8 cellular contexts compared by ENCODE assay signal in genomic region chr1:40774266-40774998, GRCh38. TPM values are rescaled to one million over a fixed set of nuclear protein-coding genes. Genes with fewer than 3 reads are reported as not detected.
DNase-seq lines count a peak whose midpoint lies in the region; ATAC-seq and TF ChIP-seq lines count a peak whose summit lies in the region.

No MANE protein-coding gene starts in this region.

- H3K36me3 ChIP-seq in hepatocyte (replicated peaks; ENCODE audit: insufficient read depth, low read depth) = no peaks in the 10 kb centered on the region

- intact Hi-C loops in activated naive CD4-positive, alpha-beta T cell treated with anti-CD3 and anti-CD28 coated beads for 36 hours (cut with micrococcal nuclease) = loop anchor here (1.0 to 5.0 kb wide), 4 partner anchors 66 to 178 kb away; no protein-coding TSS in a partner anchor

- H3K27me3 ChIP-seq in hepatocyte = no peaks in the 10 kb centered on the region

- H3K27me3 Mint-ChIP-seq in activated naive CD4-positive, alpha-beta T cell treated with anti-CD3 and anti-CD28 coated beads for 36 hours (ENCODE audit: low read depth) = no peaks in the 10 kb centered on the region

- H3K4me1 ChIP-seq in hepatocyte (ENCODE audit: insufficient read depth) = peaks cover 7% of the 10 kb centered on the region

- H3K4me1 Mint-ChIP-seq in activated naive CD4-positive, alpha-beta T cell treated with anti-CD3 and anti-CD28 coated beads for 36 hours (ENCODE audit: low read depth) = no peaks in the 10 kb centered on the region

- no peak overlapping the region for H2AFZ ChIP-seq in hepatocyte

- peak; percentile 63 for TF ChIP-seq CTCF in hepatocyte (IDR thresholded peaks at IDR 0.05; ENCODE audit: poor library complexity)

- CTCF ChIA-PET in activated naive CD4-positive, alpha-beta T cell treated with anti-CD3 and anti-CD28 coated beads for 36 hours (lab: Charles Lee) = interaction anchor here (0.6 to 11.1 kb wide), 45 partner anchors 8 to 1651 kb away, joined by 3 to 115 read pairs (median 6); partner anchors contain the start of genes KCNQ4 and NFYC

- ATAC-seq in HG03354 (IDR thresholded peaks at IDR 0.05; ENCODE audit: poor library complexity, severe bottlenecking, unreplicated experiment) = no peak
- ATAC-seq in GM18868 (IDR thresholded peaks at IDR 0.05; ENCODE audit: unreplicated experiment) = no peak

- H3K27ac Mint-ChIP-seq in activated naive CD4-positive, alpha-beta T cell treated with anti-CD3 and anti-CD28 coated beads for 36 hours = no peak overlapping the region

- no peak overlapping the region for H3K4me3 ChIP-seq in hepatocyte

- no peak overlapping the region for H3K4me3 Mint-ChIP-seq in activated naive CD4-positive, alpha-beta T cell treated with anti-CD3 and anti-CD28 coated beads for 36 hours

- peak; percentile 66 for DNase-seq in activated gamma-delta T cell treated with Interleukin-2 at 50 U/mL for 16 hours
- DNase-seq in activated gamma-delta T cell (lab: John Stamatoyannopoulos, UW) = no peak
- peak; percentile 55 for DNase-seq in SK-N-DZ (ENCODE audit: low spot score)
- DNase-seq in activated naive CD4-positive, alpha-beta T cell treated with anti-CD3 and anti-CD28 coated beads for 36 hours = peak; percentile 79
- DNase-seq in hepatocyte (ENCODE audit: low spot score) = peak; percentile 67
- DNase-seq in stimulated activated CD4-positive, alpha-beta T cell treated with anti-CD3 and anti-CD28 coated beads, Interleukin-1b, Interleukin-23, amount 100 ng/mL, for 1 hour (ENCODE audit: low read depth in 2 of 2) = peak; percentile 31 to 56

- no peak overlapping the region for H3K4me2 ChIP-seq in hepatocyte

- H3K9me3 Mint-ChIP-seq in activated naive CD4-positive, alpha-beta T cell treated with anti-CD3 and anti-CD28 coated beads for 36 hours = peaks cover 2% of the 10 kb centered on the region

- no peaks in the 10 kb centered on the region for H3K9me2 ChIP-seq in hepatocyte (replicated peaks; ENCODE audit: insufficient read depth)

- no peaks in the 10 kb centered on the region for H3K9me3 ChIP-seq in hepatocyte (ENCODE audit: low read depth)

- no peaks in the 10 kb centered on the region for H3K79me2 ChIP-seq in hepatocyte

- no peaks in the 10 kb centered on the region for H4K20me1 ChIP-seq in hepatocyte (ENCODE audit: insufficient read depth, poor library complexity, severe bottlenecking)

- WGBS in hepatocyte (ENCODE audit: low lambda C conversion rate, missing lambda C conversion rate) = 43% methylated on average over 3 of the region's 3 CpGs

- no peak overlapping the region for H3K27ac ChIP-seq in hepatocyte

- H3K36me3 Mint-ChIP-seq in activated naive CD4-positive, alpha-beta T cell treated with anti-CD3 and anti-CD28 coated beads for 36 hours (ENCODE audit: low read depth) = peaks cover 26% of the 10 kb centered on the region

RNA-seq across cellular contexts. Expression of gene KCNQ4, which starts 9.2 kb away (rescaled TPM):
- 2.5 and 2.6 TPM in 2 replicates for polyA plus RNA-seq in SK-N-DZ (2014; cell fraction: cytosol; rRNA removed)
- 4.0 and 4.4 TPM in 2 replicates for polyA plus RNA-seq in SK-N-DZ (2014; cell fraction: nucleus; rRNA removed)
- total RNA-seq in activated naive CD4-positive, alpha-beta T cell treated with anti-CD3 and anti-CD28 coated beads for 36 hours = under 1 TPM; 0.49 to 0.50 TPM
- not detected in 2 replicates for total RNA-seq in hepatocyte
- polyA plus RNA-seq in hepatocyte = not detected in 2 replicates
